Comparison of ENCODE assay signal across 2 cellular contexts in genomic region chr10:93600446-93600860, GRCh38.
TF ChIP-seq lines count a peak whose summit lies in the region.

No MANE protein-coding gene starts in this region.

TF ChIP-seq in Ishikawa, 13 proteins besides CTCF, POLR2A, EP300 and RAD21:
- 0 out of 2 replicates have a peak, but pooled peaks have one; percentile 3 for TF ChIP-seq MAX (IDR thresholded peaks at IDR 0.05)
- no peak for TF ChIP-seq EGR1 (IDR thresholded peaks at IDR 0.05)
- no peak for TF ChIP-seq CEBPB (IDR thresholded peaks at IDR 0.05)

TF ChIP-seq in H1, 55 proteins besides CTCF, POLR2A, EP300 and RAD21:
- TF ChIP-seq BACH1 (IDR thresholded peaks at IDR 0.05; ENCODE audit: low read length) (no peak), KDM4A (IDR thresholded peaks at IDR 0.05; ENCODE audit: low read depth, low read length, severe bottlenecking) (peak; percentile 14), MAX (IDR thresholded peaks at IDR 0.05) (peak; percentile 52)
